Comparison of ENCODE assay signal across 1 cellular context in the genomic region with DNA sequence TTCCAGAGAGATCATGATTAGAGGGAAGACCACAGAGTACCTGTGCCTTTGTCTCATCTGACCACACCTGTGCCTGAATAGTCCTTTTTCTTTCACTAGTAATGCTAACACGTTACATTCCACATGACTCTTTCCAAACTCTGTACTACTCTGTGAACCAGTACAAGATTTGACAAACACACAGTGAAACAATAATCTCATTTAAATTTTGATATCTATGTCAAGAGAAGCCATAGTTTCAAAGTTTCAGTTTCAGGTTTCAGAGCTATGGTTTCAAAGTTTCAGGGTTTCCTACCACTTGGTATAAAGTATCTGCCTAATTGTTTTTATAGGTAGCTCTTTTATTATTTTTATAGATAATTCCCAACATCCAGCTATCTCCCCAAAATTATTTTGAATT.
TF ChIP-seq lines count a peak whose summit lies in the region.

No MANE protein-coding gene starts in this region.

TF ChIP-seq in SK-N-SH, 30 proteins besides CTCF, POLR2A, EP300 and RAD21 (continued from another document):
- TF ChIP-seq, protein P1, sequence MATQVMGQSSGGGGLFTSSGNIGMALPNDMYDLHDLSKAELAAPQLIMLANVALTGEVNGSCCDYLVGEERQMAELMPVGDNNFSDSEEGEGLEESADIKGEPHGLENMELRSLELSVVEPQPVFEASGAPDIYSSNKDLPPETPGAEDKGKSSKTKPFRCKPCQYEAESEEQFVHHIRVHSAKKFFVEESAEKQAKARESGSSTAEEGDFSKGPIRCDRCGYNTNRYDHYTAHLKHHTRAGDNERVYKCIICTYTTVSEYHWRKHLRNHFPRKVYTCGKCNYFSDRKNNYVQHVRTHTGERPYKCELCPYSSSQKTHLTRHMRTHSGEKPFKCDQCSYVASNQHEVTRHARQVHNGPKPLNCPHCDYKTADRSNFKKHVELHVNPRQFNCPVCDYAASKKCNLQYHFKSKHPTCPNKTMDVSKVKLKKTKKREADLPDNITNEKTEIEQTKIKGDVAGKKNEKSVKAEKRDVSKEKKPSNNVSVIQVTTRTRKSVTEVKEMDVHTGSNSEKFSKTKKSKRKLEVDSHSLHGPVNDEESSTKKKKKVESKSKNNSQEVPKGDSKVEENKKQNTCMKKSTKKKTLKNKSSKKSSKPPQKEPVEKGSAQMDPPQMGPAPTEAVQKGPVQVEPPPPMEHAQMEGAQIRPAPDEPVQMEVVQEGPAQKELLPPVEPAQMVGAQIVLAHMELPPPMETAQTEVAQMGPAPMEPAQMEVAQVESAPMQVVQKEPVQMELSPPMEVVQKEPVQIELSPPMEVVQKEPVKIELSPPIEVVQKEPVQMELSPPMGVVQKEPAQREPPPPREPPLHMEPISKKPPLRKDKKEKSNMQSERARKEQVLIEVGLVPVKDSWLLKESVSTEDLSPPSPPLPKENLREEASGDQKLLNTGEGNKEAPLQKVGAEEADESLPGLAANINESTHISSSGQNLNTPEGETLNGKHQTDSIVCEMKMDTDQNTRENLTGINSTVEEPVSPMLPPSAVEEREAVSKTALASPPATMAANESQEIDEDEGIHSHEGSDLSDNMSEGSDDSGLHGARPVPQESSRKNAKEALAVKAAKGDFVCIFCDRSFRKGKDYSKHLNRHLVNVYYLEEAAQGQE (IDR thresholded peaks at IDR 0.05; ENCODE audit: low read depth, low read length), result no peak
- TF ChIP-seq FOXM1 (IDR thresholded peaks at IDR 0.05; ENCODE audit: low read depth) (no peak), SIN3A (IDR thresholded peaks at IDR 0.05; ENCODE audit: borderline replicate concordance, low read depth, low read length) (no peak), YY1 (IDR thresholded peaks at IDR 0.05; ENCODE audit: low read depth) (no peak), JUND (IDR thresholded peaks at IDR 0.05) (no peak), TEAD4 (IDR thresholded peaks at IDR 0.05; ENCODE audit: borderline replicate concordance, insufficient read depth) (no peak), GABPA (IDR thresholded peaks at IDR 0.05; ENCODE audit: low read depth) (no peak)
- TF ChIP-seq, protein P2, sequence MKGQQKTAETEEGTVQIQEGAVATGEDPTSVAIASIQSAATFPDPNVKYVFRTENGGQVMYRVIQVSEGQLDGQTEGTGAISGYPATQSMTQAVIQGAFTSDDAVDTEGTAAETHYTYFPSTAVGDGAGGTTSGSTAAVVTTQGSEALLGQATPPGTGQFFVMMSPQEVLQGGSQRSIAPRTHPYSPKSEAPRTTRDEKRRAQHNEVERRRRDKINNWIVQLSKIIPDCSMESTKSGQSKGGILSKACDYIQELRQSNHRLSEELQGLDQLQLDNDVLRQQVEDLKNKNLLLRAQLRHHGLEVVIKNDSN (IDR thresholded peaks at IDR 0.05; ENCODE audit: borderline replicate concordance, low read depth), result no peak
